ENCODE assay signal across 12 cellular contexts in the genomic region with DNA sequence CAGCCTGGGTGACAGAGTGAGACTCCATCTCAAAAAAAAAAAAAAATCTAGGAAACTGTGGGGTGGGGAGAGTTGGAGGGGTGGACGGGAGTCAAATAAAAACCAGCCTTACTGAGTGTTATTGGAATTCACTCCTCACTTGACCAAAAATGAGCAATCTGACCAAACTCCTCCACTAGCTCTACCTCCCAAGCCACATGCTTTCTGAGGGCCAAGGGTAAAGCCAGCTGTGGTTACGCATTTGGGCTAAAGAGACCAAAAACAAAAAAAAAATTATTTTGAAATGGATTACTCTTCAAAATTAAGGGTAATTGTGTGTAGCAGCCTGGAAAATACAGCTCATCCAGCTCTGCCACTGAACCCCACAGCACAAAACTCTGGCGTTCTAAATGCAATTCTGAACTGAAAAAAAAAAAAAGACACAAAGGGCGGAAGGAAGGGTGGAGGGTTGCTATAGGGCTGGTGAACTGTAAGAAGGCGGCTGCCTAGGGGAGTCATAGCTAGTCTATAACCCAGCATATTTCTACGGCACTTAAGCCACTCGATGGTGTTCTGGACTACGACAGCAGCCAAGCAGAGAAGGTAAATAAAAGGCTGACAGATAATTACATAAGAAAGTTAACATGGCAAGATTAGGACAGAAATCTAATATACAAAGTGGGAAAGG. TPM values are rescaled to one million over a fixed set of nuclear protein-coding genes. Genes with fewer than 3 reads are reported as not detected.
DNase-seq lines count a peak whose midpoint lies in the region; ATAC-seq and TF ChIP-seq lines count a peak whose summit lies in the region.
"Had no signal": no experiment of that assay in that cellular context is flagged by ENCODE, and none has a peak within 500 bp of the region (broad histone marks: within the 10 kb centered on the region; RNA-seq: fewer than 3 reads in every experiment).

No MANE protein-coding gene starts in this region.

- H3K4me1 Mint-ChIP-seq in CD8-positive, alpha-beta T cell (ENCODE audit: low read depth): peaks cover 78% of the 10 kb centered on the region
- H3K4me1 Mint-ChIP-seq in activated CD4-positive, alpha-beta T cell treated with anti-CD3 and anti-CD28 coated beads, Interleukin-2, amount 10 ng/mL, durations not matched to agents 24 days and 14 days: peaks cover 51% of the 10 kb centered on the region

- POLR2A ChIA-PET in CD8-positive, alpha-beta T cell (lab: Charles Lee): interaction anchor here (0.6 to 1.2 kb wide), 4 partner anchors 9 to 88 kb away, joined by 3 to 4 read pairs (median 3); no protein-coding TSS in a partner anchor

- DNase-seq in CD8-positive, alpha-beta T cell: peak in 3 of 7 experiments; percentile 17 to 26 (median 22)
- peak; percentile 80 for DNase-seq in activated CD4-positive, alpha-beta T cell treated with anti-CD3 and anti-CD28 coated beads, Interleukin-2, amount 10 ng/mL, durations not matched to agents 24 days and 14 days
- DNase-seq in esophagus muscularis mucosa (ENCODE audit: extremely low spot score) (no peak), sigmoid colon (no peak), ovary (no peak), SIG-M5 treated with dmso at 0.1 percent for 504 hours (lab: John Stamatoyannopoulos, UW; ENCODE audit: unreplicated experiment) (no peak), OCI-M1 (lab: John Stamatoyannopoulos, UW) (no peak)
- DNase-seq: NCI-H1092, small intestine, SW 1271 had no signal

- no peaks in the 10 kb centered on the region for H3K27me3 Mint-ChIP-seq in CD8-positive, alpha-beta T cell (ENCODE audit: low read depth)
- no peaks in the 10 kb centered on the region for H3K27me3 Mint-ChIP-seq in activated CD4-positive, alpha-beta T cell treated with anti-CD3 and anti-CD28 coated beads, Interleukin-2, amount 10 ng/mL, durations not matched to agents 24 days and 14 days

- intact Hi-C loops in CD8-positive, alpha-beta T cell (cut with DNase I, micrococcal nuclease): loop anchor here in 1 of 2 experiments (10.0 kb wide), 1 partner anchor 1076 kb away; a partner anchor contains a TSS
- intact Hi-C loops in activated CD4-positive, alpha-beta T cell treated with anti-CD3 and anti-CD28 coated beads, Interleukin-2, amount 10 ng/mL, durations not matched to agents 24 days and 14 days (cut with micrococcal nuclease): loop anchor here (2.0 kb wide), 1 partner anchor 1050 kb away; no protein-coding TSS in a partner anchor
- intact Hi-C loops in esophagus muscularis mucosa (cut with DNase I): no loop called here
- intact Hi-C loops in sigmoid colon (cut with DNase I): loop anchor here (10.0 kb wide), 1 partner anchor 156 kb away; no protein-coding TSS in a partner anchor
- intact Hi-C loops in ovary (cut with DNase I): loop anchor here in 2 of 4 donors (10.0 kb wide), 2 partner anchors 156 to 226 kb away; no protein-coding TSS in a partner anchor

- H3K27ac Mint-ChIP-seq in CD8-positive, alpha-beta T cell: peak overlapping the region; percentile 91
- H3K27ac Mint-ChIP-seq in activated CD4-positive, alpha-beta T cell treated with anti-CD3 and anti-CD28 coated beads, Interleukin-2, amount 10 ng/mL, durations not matched to agents 24 days and 14 days: peak overlapping the region; percentile 85

- no peaks in the 10 kb centered on the region for H3K9me3 Mint-ChIP-seq in CD8-positive, alpha-beta T cell
- H3K9me3 Mint-ChIP-seq in activated CD4-positive, alpha-beta T cell treated with anti-CD3 and anti-CD28 coated beads, Interleukin-2, amount 10 ng/mL, durations not matched to agents 24 days and 14 days: peaks cover 2% of the 10 kb centered on the region

- peaks cover 31% of the 10 kb centered on the region for H3K4me1 ChIP-seq in CD8-positive, alpha-beta T cell (ENCODE audit: insufficient read depth, low read length)
- H3K4me1 ChIP-seq in esophagus muscularis mucosa: peaks cover 29 to 50% (median 44%) of the 10 kb centered on the region in 4 donors
- H3K4me1 ChIP-seq in sigmoid colon: no peaks in the 10 kb centered on the region
- H3K4me1 ChIP-seq in ovary (ENCODE audit: insufficient read depth): no peaks in the 10 kb centered on the region
- H3K4me1 ChIP-seq: breast epithelium had no signal

- no peak for TF ChIP-seq CTCF in CD8-positive, alpha-beta T cell (IDR thresholded peaks at IDR 0.05)
- TF ChIP-seq CTCF in esophagus muscularis mucosa (IDR thresholded peaks at IDR 0.05) (no peak), sigmoid colon (IDR thresholded peaks at IDR 0.05) (no peak), ovary (IDR thresholded peaks at IDR 0.05) (no peak)

- H3K36me3 Mint-ChIP-seq in CD8-positive, alpha-beta T cell: peaks cover 18% of the 10 kb centered on the region
- H3K36me3 Mint-ChIP-seq in activated CD4-positive, alpha-beta T cell treated with anti-CD3 and anti-CD28 coated beads, Interleukin-2, amount 10 ng/mL, durations not matched to agents 24 days and 14 days (ENCODE audit: low read depth): peaks cover 38% of the 10 kb centered on the region

- H3K36me3 ChIP-seq in CD8-positive, alpha-beta T cell (ENCODE audit: insufficient read depth, low read length): no peaks in the 10 kb centered on the region
- H3K36me3 ChIP-seq in esophagus muscularis mucosa: no peaks in the 10 kb centered on the region
- no peaks in the 10 kb centered on the region for H3K36me3 ChIP-seq in sigmoid colon
- no peaks in the 10 kb centered on the region for H3K36me3 ChIP-seq in ovary
- H3K36me3 ChIP-seq: breast epithelium had no signal

- TF ChIP-seq EP300 in esophagus muscularis mucosa (IDR thresholded peaks at IDR 0.05) (no peak), sigmoid colon (IDR thresholded peaks at IDR 0.05) (no peak), ovary (IDR thresholded peaks at IDR 0.05) (no peak)

- peak; percentile 89 for ATAC-seq in CD8-positive, alpha-beta T cell
- no peak for ATAC-seq in HG03457 (IDR thresholded peaks at IDR 0.05; ENCODE audit: unreplicated experiment)

- H3K4me3 ChIP-seq in CD8-positive, alpha-beta T cell (ENCODE audit: low read depth, low read length): peak overlapping the region; percentile 21
- no peak overlapping the region for H3K4me3 ChIP-seq in esophagus muscularis mucosa
- H3K4me3 ChIP-seq in sigmoid colon: no peak overlapping the region
- no peak overlapping the region for H3K4me3 ChIP-seq in ovary
- H3K4me3 ChIP-seq: breast epithelium had no signal

- TF ChIP-seq POLR2A in esophagus muscularis mucosa (IDR thresholded peaks at IDR 0.05; ENCODE audit: low read depth) (no peak), sigmoid colon (IDR thresholded peaks at IDR 0.05) (no peak), ovary (IDR thresholded peaks at IDR 0.05) (no peak)

- CTCF ChIA-PET in CD8-positive, alpha-beta T cell (lab: Charles Lee): interaction anchor here (0.6 to 0.8 kb wide), 2 partner anchors 95 to 152 kb away, joined by 3 to 4 read pairs; no protein-coding TSS in a partner anchor

- peak overlapping the region; percentile 65 for H3K4me3 Mint-ChIP-seq in CD8-positive, alpha-beta T cell
- peak overlapping the region; percentile 68 for H3K4me3 Mint-ChIP-seq in activated CD4-positive, alpha-beta T cell treated with anti-CD3 and anti-CD28 coated beads, Interleukin-2, amount 10 ng/mL, durations not matched to agents 24 days and 14 days

- no peaks in the 10 kb centered on the region for H3K27me3 ChIP-seq in CD8-positive, alpha-beta T cell (ENCODE audit: insufficient read depth, low read length)
- peaks cover 0 to 6% (median 0%) of the 10 kb centered on the region in 4 donors for H3K27me3 ChIP-seq in esophagus muscularis mucosa
- peaks cover 0 to 9% (median 0%) of the 10 kb centered on the region in 3 donors for H3K27me3 ChIP-seq in sigmoid colon
- no peaks in the 10 kb centered on the region for H3K27me3 ChIP-seq in ovary
- H3K27me3 ChIP-seq: breast epithelium had no signal

- no peaks in the 10 kb centered on the region for H3K9me3 ChIP-seq in CD8-positive, alpha-beta T cell (ENCODE audit: low read length)
- H3K9me3 ChIP-seq in esophagus muscularis mucosa: no peaks in the 10 kb centered on the region
- H3K9me3 ChIP-seq in sigmoid colon: no peaks in the 10 kb centered on the region
- H3K9me3 ChIP-seq in ovary: no peaks in the 10 kb centered on the region
- H3K9me3 ChIP-seq: breast epithelium had no signal

- WGBS in esophagus muscularis mucosa: 58% methylated on average over 8 of the region's 8 CpGs
- 57 to 70% methylated on average over 8 of the region's 8 CpGs for WGBS in sigmoid colon, 2 donors
- 60 to 68% (median 63%) methylated on average over 8 of the region's 8 CpGs for WGBS in ovary, 3 donors

- H3K27ac ChIP-seq in CD8-positive, alpha-beta T cell (ENCODE audit: low read depth, low read length): peak overlapping the region; percentile 29
- H3K27ac ChIP-seq in esophagus muscularis mucosa (replicated peaks in 1 of 4): peak overlapping the region; percentile 38 to 60 (median 56)
- H3K27ac ChIP-seq in sigmoid colon: peak overlapping the region; percentile 19 to 56 (median 32)
- no peak overlapping the region for H3K27ac ChIP-seq in ovary

RNA-seq across cellular contexts. Expression of gene ELMO1, which starts 7.8 kb away (rescaled TPM):
- 10 to 100 TPM; 79.4 to 96.2 TPM for total RNA-seq in CD8-positive, alpha-beta T cell
- total RNA-seq in activated CD4-positive, alpha-beta T cell treated with anti-CD3 and anti-CD28 coated beads, Interleukin-2, amount 10 ng/mL, durations not matched to agents 24 days and 14 days: 110 and 121 TPM in 2 replicates
- total RNA-seq in esophagus muscularis mucosa: 10 to 100 TPM; 31.1 to 42.9 (median 38.7) TPM
- 10 to 100 TPM; 33.9 to 63.1 (median 41.5) TPM for total RNA-seq in sigmoid colon
- polyA plus RNA-seq in sigmoid colon: 10 to 100 TPM in 1 of 3 donors, 1 to 10 TPM in 2; 2.3 to 13.6 (median 2.4) TPM
- 10 to 100 TPM; 17.6 to 48.9 (median 28.0) TPM for total RNA-seq in ovary
- polyA plus RNA-seq in ovary: 10 to 100 TPM in 1 of 2 donors, 1 to 10 TPM in 1; 8.9 to 33.8 TPM

Comparison
In these comparisons a context has a peak if more than half of its experiments do, and no peak if none do; other contexts are left out.
1. H3K27ac ChIP-seq: peak in CD8-positive, alpha-beta T cell (single experiment), esophagus muscularis mucosa (4 of 4) and sigmoid colon (4 of 4); none in ovary (0 of 2).